In the genomic region with DNA sequence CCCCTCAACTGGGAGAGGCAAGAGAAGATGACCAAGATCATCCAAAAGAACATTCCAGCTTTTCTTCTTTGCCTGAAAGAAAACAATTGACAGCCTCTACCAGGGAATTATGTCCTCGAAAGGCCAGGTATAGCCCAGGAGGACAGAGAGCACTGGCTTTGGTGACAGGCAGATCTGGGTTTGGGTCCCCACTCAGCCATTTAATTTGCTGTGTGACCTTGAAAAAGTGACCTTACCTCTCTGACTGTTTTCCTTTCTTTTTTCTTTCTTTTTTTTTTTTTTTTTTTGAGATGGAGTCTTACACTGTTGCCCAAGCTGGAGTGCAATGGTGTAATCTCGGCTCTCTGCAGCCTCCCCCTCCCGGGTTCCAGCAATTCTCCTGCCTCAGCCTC, we compare ENCODE assay signal across 24 cellular contexts. TPM values are rescaled to one million over a fixed set of nuclear protein-coding genes. Genes with fewer than 3 reads are reported as not detected.
"Had no signal": no experiment of that assay in that cellular context is flagged by ENCODE, and none has a peak within 500 bp of the region (broad histone marks: within the 10 kb centered on the region; RNA-seq: fewer than 3 reads in every experiment).

No MANE protein-coding gene starts in this region.

- H3K4me1 ChIP-seq: left lung had no signal

- H3K9me3 ChIP-seq: gastroesophageal sphincter, left lung, mucosa of descending colon, sigmoid colon had no signal

- DNase-seq: activated CD4-positive, alpha-beta T cell treated with anti-CD3 and anti-CD28 coated beads, Interleukin-2, amount 10 ng/mL, durations not matched to agents 7 days and 5 days; activated CD4-positive, CD25-positive, alpha-beta regulatory T cell treated with anti-CD3 and anti-CD28 coated beads, Interleukin-2, amount 50 U/mL, for 72 hours; activated CD8-positive, alpha-beta T cell treated with anti-CD3 and anti-CD28 coated beads, Interleukin-2, amount 10 ng/mL, durations not matched to agents 7 days and 5 days; activated gamma-delta T cell treated with Interleukin-2 at 50 U/mL for 16 hours; activated T-cell treated with anti-CD3 and anti-CD28 coated beads, Interleukin-2, amount 50 U/mL, for 1 hour; cortex of kidney; endodermal cell; left lung; mesendoderm; mucosa of descending colon; naive B cell; occipital lobe; sigmoid colon; stimulated activated CD4-positive, alpha-beta T cell treated with anti-CD3 and anti-CD28 coated beads, Interleukin-15, amount 100 ng/mL, for 24 hours; stimulated activated CD4-positive, alpha-beta T cell treated with anti-CD3 and anti-CD28 coated beads, Interleukin-2, amount 100 ng/mL, for 48 hours; stimulated activated CD8-positive, alpha-beta memory T cell treated with anti-CD3 and anti-CD28 coated beads, Interleukin-4, amount 100 ng/mL, for 48 hours; stimulated activated naive B cell treated with anti-CD40 and anti-IgM and Interleukin-4, amounts not matched to agents 10 μg/mL and 1 μg/mL and 100 μg/mL, for 72 hours; WERI-Rb-1 had no signal

- H3K4me2 ChIP-seq: smooth muscle cell had no signal

- FAIRE-seq: keratinocyte, TTC549 had no signal

- H3K27me3 ChIP-seq: left lung, sigmoid colon had no signal

- H3K4me3 ChIP-seq: gastroesophageal sphincter, left lung, mucosa of descending colon, sigmoid colon, smooth muscle cell had no signal

- H3K36me3 ChIP-seq: gastroesophageal sphincter, left lung, sigmoid colon, WERI-Rb-1 had no signal

- ATAC-seq: activated CD8-positive, alpha-beta T cell treated with anti-CD3 and anti-CD28 coated beads, Interleukin-2, amount 10 ng/mL, durations not matched to agents 7 days and 5 days; left lung; mucosa of descending colon; SK-N-SH treated with all-trans-retinoic acid at 6 μM for 48 hours; stimulated activated naive B cell treated with anti-CD40 and anti-IgM and Interleukin-4, amounts not matched to agents 10 μg/mL and 1 μg/mL and 100 μg/mL, for 72 hours had no signal

- H3K27ac ChIP-seq: gastroesophageal sphincter, left lung, sigmoid colon, WERI-Rb-1 had no signal

RNA-seq across cellular contexts. Expression of a gene that starts 27.7 kb away (rescaled TPM):
- total RNA-seq: activated CD4-positive, alpha-beta T cell treated with anti-CD3 and anti-CD28 coated beads, Interleukin-2, amount 10 ng/mL, durations not matched to agents 7 days and 5 days; T-helper 2 cell treated with Interferon-gamma antibody and Interleukin-4, amounts not matched to agents 100 ng/mL and 5 ng/mL, for 36 hours had no signal
